In the genomic region with DNA sequence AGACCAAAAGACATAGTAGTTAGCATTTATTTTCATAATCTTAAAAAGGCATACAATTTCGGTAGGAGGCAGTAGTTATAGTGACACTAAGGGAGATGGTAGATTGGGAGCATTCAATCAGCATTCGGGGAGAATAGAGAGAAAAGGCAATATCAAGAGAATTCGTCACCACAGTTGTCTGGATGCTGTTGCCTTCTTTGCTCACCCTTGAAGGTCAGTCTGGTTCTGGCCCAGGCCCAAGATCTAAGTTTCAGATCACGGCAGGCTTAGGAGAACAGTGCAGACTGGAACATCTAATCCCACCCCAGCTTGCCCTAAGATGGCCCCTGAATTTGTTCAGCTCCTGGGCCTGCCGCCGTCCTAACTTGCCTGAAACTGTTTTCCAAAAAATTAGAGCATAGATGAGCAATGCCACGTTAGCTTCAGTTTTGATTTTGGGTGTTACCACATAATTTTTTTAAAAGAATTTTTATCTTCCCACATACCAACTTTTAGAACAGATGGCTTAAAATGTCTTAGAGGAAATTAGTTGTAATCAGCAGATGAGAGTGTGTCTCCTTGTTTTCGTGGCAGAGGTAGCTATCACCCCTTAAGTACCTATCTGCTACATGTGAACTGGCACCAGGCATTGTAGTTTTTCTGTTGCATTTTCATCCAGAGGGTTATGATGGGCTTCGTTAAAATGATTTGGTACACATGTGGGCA, we compare ENCODE assay signal across 11 cellular contexts. TPM values are rescaled to one million over a fixed set of nuclear protein-coding genes. Genes with fewer than 3 reads are reported as not detected.
A peak's percentile ranks its signal among the peaks of the same experiment; 100 is the strongest.
DNase-seq lines count a peak whose midpoint lies in the region; ATAC-seq and TF ChIP-seq lines count a peak whose summit lies in the region.
"Had no signal": no experiment of that assay in that cellular context is flagged by ENCODE, and none has a peak within 500 bp of the region (broad histone marks: within the 10 kb centered on the region; RNA-seq: fewer than 3 reads in every experiment).

No MANE protein-coding gene starts in this region.

- TF ChIP-seq CTCF in HFFc6 (IDR thresholded peaks at IDR 0.05), result no peak
- no peak for TF ChIP-seq CTCF in endothelial cell (IDR thresholded peaks at IDR 0.05; ENCODE audit: unreplicated experiment)
- TF ChIP-seq CTCF in WTC11 (IDR thresholded peaks at IDR 0.05), result no peak

- no peaks in the 10 kb centered on the region for H3K27me3 ChIP-seq in skeletal muscle tissue (ENCODE audit: control insufficient read depth in 3 of 3, insufficient read depth in 3 of 3, low read length in 3 of 3)

- no peaks in the 10 kb centered on the region for H3K27me3 Mint-ChIP-seq in activated CD4-positive, alpha-beta T cell treated with anti-CD3 and anti-CD28 coated beads for 36 hours
- no peaks in the 10 kb centered on the region for H3K27me3 Mint-ChIP-seq in central memory CD8-positive, alpha-beta T cell
- H3K27me3 Mint-ChIP-seq in HFFc6 (ENCODE audit: insufficient read depth) (peaks cover 2% of the 10 kb centered on the region; the same call in 1 of the 2 replicates), endothelial cell (ENCODE audit: unreplicated experiment) (no peaks in the 10 kb centered on the region), WTC11 (ENCODE audit: low read depth) (no peaks in the 10 kb centered on the region)
- H3K27me3 Mint-ChIP-seq: activated B cell treated with CpG ODN at 0.5 μM for 24 hours had no signal

- H3K4me1 Mint-ChIP-seq in activated CD4-positive, alpha-beta T cell treated with anti-CD3 and anti-CD28 coated beads for 36 hours, result peaks cover 75% of the 10 kb centered on the region
- peaks cover 52% of the 10 kb centered on the region for H3K4me1 Mint-ChIP-seq in central memory CD8-positive, alpha-beta T cell
- H3K4me1 Mint-ChIP-seq in HFFc6 (ENCODE audit: low read depth), result peaks cover 8% of the 10 kb centered on the region; the same call in 1 of the 2 replicates
- peaks cover 14% of the 10 kb centered on the region for H3K4me1 Mint-ChIP-seq in endothelial cell (ENCODE audit: unreplicated experiment)
- no peaks in the 10 kb centered on the region for H3K4me1 Mint-ChIP-seq in WTC11

- no peaks in the 10 kb centered on the region for H3K9me3 Mint-ChIP-seq in activated CD4-positive, alpha-beta T cell treated with anti-CD3 and anti-CD28 coated beads for 36 hours (ENCODE audit: low read depth)
- no peaks in the 10 kb centered on the region for H3K9me3 Mint-ChIP-seq in central memory CD8-positive, alpha-beta T cell
- H3K9me3 Mint-ChIP-seq in HFFc6 (no peaks in the 10 kb centered on the region), endothelial cell (ENCODE audit: unreplicated experiment) (no peaks in the 10 kb centered on the region), WTC11 (no peaks in the 10 kb centered on the region)
- H3K9me3 Mint-ChIP-seq: activated B cell treated with CpG ODN at 0.5 μM for 24 hours had no signal

- peaks cover 20% of the 10 kb centered on the region for H3K36me3 Mint-ChIP-seq in activated CD4-positive, alpha-beta T cell treated with anti-CD3 and anti-CD28 coated beads for 36 hours (ENCODE audit: low read depth)
- peaks cover 13% of the 10 kb centered on the region for H3K36me3 Mint-ChIP-seq in central memory CD8-positive, alpha-beta T cell (ENCODE audit: insufficient read depth)
- H3K36me3 Mint-ChIP-seq in HFFc6 (ENCODE audit: low read depth), result no peaks in the 10 kb centered on the region
- no peaks in the 10 kb centered on the region for H3K36me3 Mint-ChIP-seq in endothelial cell (ENCODE audit: low read depth, unreplicated experiment)
- no peaks in the 10 kb centered on the region for H3K36me3 Mint-ChIP-seq in WTC11

- H3K9me3 ChIP-seq in skeletal muscle tissue (ENCODE audit: control insufficient read depth in 3 of 3, low read length in 3 of 3), result no peaks in the 10 kb centered on the region

- peak overlapping the region; percentile 42 for H3K4me3 Mint-ChIP-seq in activated CD4-positive, alpha-beta T cell treated with anti-CD3 and anti-CD28 coated beads for 36 hours
- H3K4me3 Mint-ChIP-seq in central memory CD8-positive, alpha-beta T cell, result peak overlapping the region; percentile 6
- H3K4me3 Mint-ChIP-seq in HFFc6 (no peak overlapping the region), endothelial cell (ENCODE audit: unreplicated experiment) (no peak overlapping the region), WTC11 (no peak overlapping the region)
- H3K4me3 Mint-ChIP-seq: activated B cell treated with CpG ODN at 0.5 μM for 24 hours had no signal

- peak; percentile 37 for ATAC-seq in activated CD4-positive, alpha-beta T cell treated with anti-CD3 and anti-CD28 coated beads for 36 hours
- ATAC-seq in central memory CD8-positive, alpha-beta T cell (replicated peaks; ENCODE audit: extremely low read depth, poor library complexity, severe bottlenecking), result no peak
- ATAC-seq in WTC11, result no peak

- H3K27ac ChIP-seq in skeletal muscle tissue (ENCODE audit: low read depth, low read length), result peak overlapping the region; percentile 50

- H3K27ac Mint-ChIP-seq in activated CD4-positive, alpha-beta T cell treated with anti-CD3 and anti-CD28 coated beads for 36 hours, result peak overlapping the region; percentile 90
- H3K27ac Mint-ChIP-seq in central memory CD8-positive, alpha-beta T cell (ENCODE audit: low read depth), result peak overlapping the region; percentile 69
- H3K27ac Mint-ChIP-seq in HFFc6 (no peak overlapping the region), endothelial cell (ENCODE audit: unreplicated experiment) (no peak overlapping the region), WTC11 (no peak overlapping the region)
- H3K27ac Mint-ChIP-seq: activated B cell treated with CpG ODN at 0.5 μM for 24 hours had no signal

- no peaks in the 10 kb centered on the region for H3K36me3 ChIP-seq in skeletal muscle tissue (ENCODE audit: control insufficient read depth in 3 of 3, insufficient read depth in 3 of 3, low read length in 3 of 3)

- intact Hi-C loops in activated CD4-positive, alpha-beta T cell treated with anti-CD3 and anti-CD28 coated beads for 36 hours (cut with DNase I, micrococcal nuclease), result loop anchor here in 1 of 2 experiments (10.0 kb wide), 2 partner anchors 415 to 685 kb away; partner anchors contain the start of genes FAM184A and MAN1A1

- CTCF ChIA-PET in activated CD4-positive, alpha-beta T cell treated with anti-CD3 and anti-CD28 coated beads for 36 hours (lab: Charles Lee), result interaction anchor here (0.5 to 2.9 kb wide), 11 partner anchors 14 to 904 kb away, joined by 3 to 11 read pairs (median 4); no protein-coding TSS in a partner anchor
- CTCF ChIA-PET in WTC11 (lab: Charles Lee), result no interaction called here

- POLR2A ChIA-PET in activated CD4-positive, alpha-beta T cell treated with anti-CD3 and anti-CD28 coated beads for 36 hours (lab: Charles Lee), result interaction anchor here (0.5 to 1.9 kb wide), 5 partner anchors 8 to 102 kb away, joined by 3 to 10 read pairs (median 3); partner anchors contain the start of gene CEP85L
- POLR2A ChIA-PET in WTC11 (lab: Charles Lee), result no interaction called here

- H3K9ac ChIP-seq in skeletal muscle tissue (ENCODE audit: low read depth in 1 of 3, low read length in 3 of 3), result peak overlapping the region; percentile 4 to 28 (median 24)

- peak; percentile 28 for DNase-seq in activated CD4-positive, alpha-beta T cell treated with anti-CD3 and anti-CD28 coated beads for 36 hours
- no peak for DNase-seq in activated CD4-positive, alpha-beta T cell treated with anti-CD3 and anti-CD28 coated beads, Interleukin-2, amount 50 U/mL, for 1 hour
- DNase-seq in NCI-H345 (lab: John Stamatoyannopoulos, UW) (peak; percentile 50), HFFc6 (no peak), endothelial cell (ENCODE audit: low spot score) (no peak), WTC11 (ENCODE audit: low spot score) (no peak)
- no peak for DNase-seq in central memory CD8-positive, alpha-beta T cell (ENCODE audit: low spot score in 2 of 2)
- DNase-seq: activated B cell treated with CpG ODN at 0.5 μM for 24 hours, GDM1, SIG-M5 had no signal

- H3K4me3 ChIP-seq in skeletal muscle tissue (ENCODE audit: low read length in 3 of 3), result peak overlapping the region in 2 of 3 donors; percentile 45 to 59

- H3K4me1 ChIP-seq in skeletal muscle tissue (ENCODE audit: control insufficient read depth in 3 of 3, insufficient read depth in 3 of 3, low read length in 3 of 3), result peaks cover 12 to 25% (median 24%) of the 10 kb centered on the region in 3 donors

TF ChIP-seq in WTC11, 78 proteins besides CTCF, POLR2A, EP300 and RAD21:
- no peak for TF ChIP-seq ZNF138 (CRISPR knock-in tag; conservative IDR thresholded peaks at IDR 0.05)
- TF ChIP-seq CDX4 (CRISPR knock-in tag; IDR thresholded peaks at IDR 0.05; ENCODE audit: borderline replicate concordance), result no peak
- no peak for TF ChIP-seq SP1 (CRISPR knock-in tag; conservative IDR thresholded peaks at IDR 0.05)
- TF ChIP-seq OVOL2 (CRISPR knock-in tag; IDR thresholded peaks at IDR 0.05; ENCODE audit: borderline replicate concordance), result no peak
- no peak for TF ChIP-seq HMGA2 (CRISPR knock-in tag; IDR thresholded peaks at IDR 0.05)

RNA-seq across cellular contexts. Expression of gene CEP85L, which starts 8.3 kb away (rescaled TPM):
- total RNA-seq in activated CD4-positive, alpha-beta T cell treated with anti-CD3 and anti-CD28 coated beads for 36 hours, result 10 to 100 TPM; 29.5 to 29.7 TPM
- total RNA-seq in skeletal muscle tissue (42.3 TPM), endothelial cell (ENCODE audit: unreplicated experiment) (22.2 TPM), WTC11 (2021) (19.6 to 32.5 TPM (median 21.8 TPM) in 3 replicates)
- total RNA-seq in HFFc6 (2021; fragmentation: NEBNext Ultra II Directional; extraction: Animal tissue kit (Norgen Biotek cat#: 25700)), result 1 to 10 TPM; 6.6 to 8.8 (median 7.6) TPM

Comparison
In these comparisons a context has a peak if more than half of its experiments do, and no peak if none do; other contexts are left out.
1. DNase-seq: peak in activated CD4-positive, alpha-beta T cell treated with anti-CD3 and anti-CD28 coated beads for 36 hours (single experiment) and NCI-H345 (single experiment); none in activated CD4-positive, alpha-beta T cell treated with anti-CD3 and anti-CD28 coated beads, Interleukin-2, amount 50 U/mL, for 1 hour (single experiment), central memory CD8-positive, alpha-beta T cell (0 of 2), HFFc6 (single experiment), endothelial cell (single experiment) and WTC11 (single experiment).
2. H3K27ac Mint-ChIP-seq: peak in activated CD4-positive, alpha-beta T cell treated with anti-CD3 and anti-CD28 coated beads for 36 hours (single experiment) and central memory CD8-positive, alpha-beta T cell (single experiment); none in HFFc6 (single experiment), endothelial cell (single experiment) and WTC11 (single experiment).
3. H3K4me3 Mint-ChIP-seq: peak in activated CD4-positive, alpha-beta T cell treated with anti-CD3 and anti-CD28 coated beads for 36 hours (single experiment) and central memory CD8-positive, alpha-beta T cell (single experiment); none in HFFc6 (single experiment), endothelial cell (single experiment) and WTC11 (single experiment).